3 cellular contexts compared by ENCODE assay signal in genomic region chr1:73009311-73009710, GRCh38.
"Had no signal": no experiment of that assay in that cellular context is flagged by ENCODE, and none has a peak within 500 bp of the region (broad histone marks: within the 10 kb centered on the region; RNA-seq: fewer than 3 reads in every experiment).

No MANE protein-coding gene starts in this region.

- DNase-seq: GDM1, GF-D8 had no signal

- ATAC-seq: GM12878 had no signal

- H3K4me3 ChIP-seq: GM12878 had no signal
